In genomic region chrX:39158801-39159657, GRCh38 we compare ENCODE assay signal across 9 cellular contexts.
A peak's percentile ranks its signal among the peaks of the same experiment; 100 is the strongest.
DNase-seq lines count a peak whose midpoint lies in the region; ATAC-seq and TF ChIP-seq lines count a peak whose summit lies in the region.
"Had no signal": no experiment of that assay in that cellular context is flagged by ENCODE, and none has a peak within 500 bp of the region (broad histone marks: within the 10 kb centered on the region; RNA-seq: fewer than 3 reads in every experiment).

No MANE protein-coding gene starts in this region.

- H3K27ac ChIP-seq in spleen (no peak overlapping the region), heart right ventricle (no peak overlapping the region)
- H3K27ac ChIP-seq: BLaER1 had no signal

- no peaks in the 10 kb centered on the region for H3K9me3 ChIP-seq in endocrine pancreas (ENCODE audit: control insufficient read depth, low read length)
- H3K9me3 ChIP-seq in spleen, result no peaks in the 10 kb centered on the region
- no peaks in the 10 kb centered on the region for H3K9me3 ChIP-seq in heart right ventricle
- H3K9me3 ChIP-seq: BLaER1 had no signal

- WGBS in spleen, 5 donors, result 46 to 67% (median 62%) methylated on average over 10 to 11 of the region's 11 CpGs
- WGBS in heart right ventricle, 2 donors, result 74 to 82% methylated on average over 11 of the region's 11 CpGs

- H3K4me1 ChIP-seq in endocrine pancreas (ENCODE audit: control insufficient read depth, insufficient read depth, low read length), result peaks cover 4% of the 10 kb centered on the region
- H3K4me1 ChIP-seq in spleen, result peaks cover 0 to 19% (median 3%) of the 10 kb centered on the region in 6 donors
- peaks cover 0 to 13% (median 0%) of the 10 kb centered on the region in 9 donors for H3K4me1 ChIP-seq in heart right ventricle

- TF ChIP-seq CTCF in BJ (IDR thresholded peaks at IDR 0.05; ENCODE audit: insufficient read depth, low read depth, low read length), result no peak
- no peak for TF ChIP-seq CTCF in spleen (IDR thresholded peaks at IDR 0.05 in 8 of 11, conservative IDR thresholded peaks at IDR 0.05 in 3 of 11)
- no peak for TF ChIP-seq CTCF in heart right ventricle (IDR thresholded peaks at IDR 0.05)

- TF ChIP-seq POLR2A in spleen (IDR thresholded peaks at IDR 0.05), result no peak

- peak; percentile 38 for ATAC-seq in HG02610 (IDR thresholded peaks at IDR 0.05; ENCODE audit: unreplicated experiment)
- ATAC-seq in heart right ventricle, result no peak

- POLR2A ChIA-PET in BJ (lab: Charles Lee), result no interaction called here

- no peak overlapping the region for H3K4me3 ChIP-seq in BJ (ENCODE audit: low read depth, low read length)
- H3K4me3 ChIP-seq in endocrine pancreas (ENCODE audit: control insufficient read depth, insufficient read depth, low read length), result peak overlapping the region; percentile 28
- H3K4me3 ChIP-seq in spleen, result no peak overlapping the region
- H3K4me3 ChIP-seq in heart right ventricle, result no peak overlapping the region
- H3K4me3 ChIP-seq: BLaER1 had no signal

- no peak overlapping the region for H3K9ac ChIP-seq in endocrine pancreas (ENCODE audit: control insufficient read depth, insufficient read depth, low read length)
- H3K9ac ChIP-seq: BLaER1 had no signal

- DNase-seq in BJ (ENCODE audit: low read depth) (peak; percentile 5), NCI-H510A (lab: John Stamatoyannopoulos, UW) (peak; percentile 17), HK-2 (ENCODE audit: unreplicated experiment) (no peak), spleen (no peak), heart right ventricle (no peak)
- DNase-seq in NK-92 treated with Interleukin-12 subunit alpha and Interleukin-12 subunit beta, amount 100 ng/mL, for 24 hours (lab: John Stamatoyannopoulos, UW), result no peak

- H3K27me3 ChIP-seq in BJ (ENCODE audit: control insufficient read depth, insufficient read depth, low read length) (0 out of 2 replicates have a peak, but pooled peaks cover 2% of the 10 kb centered on the region), endocrine pancreas (ENCODE audit: control insufficient read depth, insufficient read depth, low read length) (no peaks in the 10 kb centered on the region), spleen (replicated peaks in 1 of 7) (peaks cover 0 to 39% (median 0%) of the 10 kb centered on the region in 7 donors), heart right ventricle (peaks cover 0 to 50% (median 0%) of the 10 kb centered on the region in 7 donors)

- CTCF ChIA-PET in BJ (lab: Yijun Ruan, JAX), result interaction anchor here (0.7 to 2.3 kb wide), 3 partner anchors 8 to 86 kb away, joined by 3 to 9 read pairs (median 3); no protein-coding TSS in a partner anchor

- H3K36me3 ChIP-seq in BJ (ENCODE audit: control insufficient read depth, insufficient read depth, low read length) (no peaks in the 10 kb centered on the region), endocrine pancreas (ENCODE audit: control insufficient read depth, insufficient read depth, low read length) (no peaks in the 10 kb centered on the region), spleen (no peaks in the 10 kb centered on the region), heart right ventricle (no peaks in the 10 kb centered on the region)
- H3K36me3 ChIP-seq: BLaER1 had no signal

- intact Hi-C loops in spleen (cut with DNase I; ENCODE audit: low total_unique reads) (no loop called here), heart right ventricle (cut with DNase I) (loop anchor here in 5 of 10 donors (10.0 kb wide), 3 partner anchors 364 to 404 kb away; no protein-coding TSS in a partner anchor)

Comparison
In these comparisons a context has a peak if more than half of its experiments do, and no peak if none do; other contexts are left out.
1. DNase-seq: peak in BJ (single experiment) and NCI-H510A (single experiment); none in HK-2 (single experiment), spleen (single experiment), heart right ventricle (0 of 2) and NK-92 treated with Interleukin-12 subunit alpha and Interleukin-12 subunit beta, amount 100 ng/mL, for 24 hours (single experiment).